ENCODE assay signal across 8 cellular contexts in genomic region chr1:193019442-193020026, GRCh38. TPM values are rescaled to one million over a fixed set of nuclear protein-coding genes. Genes with fewer than 3 reads are reported as not detected.
A peak's percentile ranks its signal among the peaks of the same experiment; 100 is the strongest.
DNase-seq lines count a peak whose midpoint lies in the region; ATAC-seq and TF ChIP-seq lines count a peak whose summit lies in the region.

No MANE protein-coding gene starts in this region.

- H3K27me3 Mint-ChIP-seq in Calu3 (ENCODE audit: unreplicated experiment), result no peaks in the 10 kb centered on the region

- TF ChIP-seq CTCF in Calu3 (IDR thresholded peaks at IDR 0.05; ENCODE audit: unreplicated experiment) (peak; percentile 58), GM20000 (IDR thresholded peaks at IDR 0.05; ENCODE audit: extremely low read depth, missing control alignments) (no peak), LNCAP (IDR thresholded peaks at IDR 0.05) (peak; percentile 61)

- no TSS peak for BruUV-seq in Calu3 (replicated peaks; lab: Mats Ljungman, UMichigan)

- no peaks in the 10 kb centered on the region for H3K9me3 Mint-ChIP-seq in Calu3 (ENCODE audit: low read depth, unreplicated experiment)

- H3K36me3 Mint-ChIP-seq in Calu3 (ENCODE audit: insufficient read depth, unreplicated experiment), result no peaks in the 10 kb centered on the region

- no peak overlapping the region for H3K27ac Mint-ChIP-seq in Calu3 (ENCODE audit: unreplicated experiment)

- DNase-seq in Calu3 (peak; percentile 27), GM20000 (ENCODE audit: low spot score) (peak; percentile 14), fibroblast of the conjunctiva (ENCODE audit: low read depth) (peak; percentile 59), pons (ENCODE audit: low spot score) (peak; percentile 80)
- DNase-seq in NK-92 treated with Interleukin-12 subunit alpha and Interleukin-12 subunit beta, amount 100 ng/mL, for 24 hours (lab: John Stamatoyannopoulos, UW), result no peak
- no peak for DNase-seq in activated CD8-positive, alpha-beta memory T cell treated with anti-CD3 and anti-CD28 coated beads, Interleukin-2, amount 50 U/mL, for 4 hours

- H3K4me3 Mint-ChIP-seq in Calu3 (ENCODE audit: low read depth, unreplicated experiment), result no peak overlapping the region

- ATAC-seq in SK-N-SH treated with all-trans-retinoic acid at 6 μM for 48 hours, result peak; percentile 94

- CTCF ChIA-PET in Calu3 (lab: Charles Lee), result interaction anchor here (0.6 to 3.1 kb wide), 9 partner anchors 10 to 545 kb away, joined by 3 to 47 read pairs (median 3); no protein-coding TSS in a partner anchor

- intact Hi-C loops in Calu3 (cut with micrococcal nuclease; ENCODE audit: unreplicated experiment), result loop anchor here (1.0 to 5.0 kb wide), 4 partner anchors 212 to 545 kb away; no protein-coding TSS in a partner anchor

- H3K4me1 Mint-ChIP-seq in Calu3 (ENCODE audit: low read depth, unreplicated experiment), result no peaks in the 10 kb centered on the region

TF ChIP-seq in SK-N-SH treated with all-trans-retinoic acid at 6 μM for 48 hours, 23 proteins besides CTCF, POLR2A, EP300 and RAD21:
- TF ChIP-seq ARNTL (CRISPR knock-in tag; IDR thresholded peaks at IDR 0.05; ENCODE audit: borderline replicate concordance, low read depth), result no peak
- TF ChIP-seq PATZ1 (CRISPR knock-in tag; IDR thresholded peaks at IDR 0.05; ENCODE audit: borderline replicate concordance), result no peak

RNA-seq across cellular contexts. Expression of gene UCHL5, which starts 39.6 kb away (rescaled TPM):
- 69.9 and 73.7 TPM in 2 replicates for total RNA-seq in Calu3 (2022)

RNA-seq across cellular contexts. Expression of gene RO60, which starts 39.9 kb away (rescaled TPM):
- total RNA-seq in Calu3 (2022), result 63.6 and 65.1 TPM in 2 replicates

Comparison
In these comparisons a context has a peak if more than half of its experiments do, and no peak if none do; other contexts are left out.
1. DNase-seq: peak in Calu3 (single experiment), GM20000 (single experiment), fibroblast of the conjunctiva (single experiment) and pons (single experiment); none in NK-92 treated with Interleukin-12 subunit alpha and Interleukin-12 subunit beta, amount 100 ng/mL, for 24 hours (single experiment) and activated CD8-positive, alpha-beta memory T cell treated with anti-CD3 and anti-CD28 coated beads, Interleukin-2, amount 50 U/mL, for 4 hours (single experiment).